ENCODE assay signal across 1 cellular context in genomic region chr12:64801381-64801780, GRCh38.
TF ChIP-seq lines count a peak whose summit lies in the region.

No MANE protein-coding gene starts in this region.

TF ChIP-seq in HCT116, 20 proteins besides CTCF, POLR2A, EP300 and RAD21 (continued from another document):
- no peak for TF ChIP-seq REST (IDR thresholded peaks at IDR 0.05; ENCODE audit: low read depth)
- TF ChIP-seq FOSL1 (IDR thresholded peaks at IDR 0.05; ENCODE audit: low read depth), result no peak
- TF ChIP-seq CBX3 (IDR thresholded peaks at IDR 0.05; ENCODE audit: low read depth), result no peak
- TF ChIP-seq CEBPB (IDR thresholded peaks at IDR 0.05; ENCODE audit: low read depth), result no peak
- TF ChIP-seq, protein P1, sequence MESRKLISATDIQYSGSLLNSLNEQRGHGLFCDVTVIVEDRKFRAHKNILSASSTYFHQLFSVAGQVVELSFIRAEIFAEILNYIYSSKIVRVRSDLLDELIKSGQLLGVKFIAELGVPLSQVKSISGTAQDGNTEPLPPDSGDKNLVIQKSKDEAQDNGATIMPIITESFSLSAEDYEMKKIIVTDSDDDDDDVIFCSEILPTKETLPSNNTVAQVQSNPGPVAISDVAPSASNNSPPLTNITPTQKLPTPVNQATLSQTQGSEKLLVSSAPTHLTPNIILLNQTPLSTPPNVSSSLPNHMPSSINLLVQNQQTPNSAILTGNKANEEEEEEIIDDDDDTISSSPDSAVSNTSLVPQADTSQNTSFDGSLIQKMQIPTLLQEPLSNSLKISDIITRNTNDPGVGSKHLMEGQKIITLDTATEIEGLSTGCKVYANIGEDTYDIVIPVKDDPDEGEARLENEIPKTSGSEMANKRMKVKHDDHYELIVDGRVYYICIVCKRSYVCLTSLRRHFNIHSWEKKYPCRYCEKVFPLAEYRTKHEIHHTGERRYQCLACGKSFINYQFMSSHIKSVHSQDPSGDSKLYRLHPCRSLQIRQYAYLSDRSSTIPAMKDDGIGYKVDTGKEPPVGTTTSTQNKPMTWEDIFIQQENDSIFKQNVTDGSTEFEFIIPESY (IDR thresholded peaks at IDR 0.05; ENCODE audit: extremely low read depth, insufficient replicate concordance, low read length), result no peak
- no peak for TF ChIP-seq YY1 (IDR thresholded peaks at IDR 0.05; ENCODE audit: extremely low read depth, insufficient replicate concordance, low read depth, low read length)
- no peak for TF ChIP-seq POLR2AphosphoS5 (IDR thresholded peaks at IDR 0.05; ENCODE audit: low read depth, low read length)
- TF ChIP-seq ELF1 (IDR thresholded peaks at IDR 0.05; ENCODE audit: borderline replicate concordance, low read depth), result no peak
